8 cellular contexts compared by ENCODE assay signal in genomic region chr7:105521731-105522458, GRCh38. TPM values are rescaled to one million over a fixed set of nuclear protein-coding genes. Genes with fewer than 3 reads are reported as not detected.
DNase-seq lines count a peak whose midpoint lies in the region; ATAC-seq and TF ChIP-seq lines count a peak whose summit lies in the region.

Gene PUS7, minus strand, starts transcription at chr7:105522271. Its CDS starts 13,759 bp downstream, at chr7:105508512.

- peak within 1 kb of the TSS; percentile 59 to 90 for H3K9ac ChIP-seq in duodenal mucosa (ENCODE audit: low read depth in 1 of 2, low read length in 2 of 2)

- H3K27ac ChIP-seq in C4-2B: peak within 1 kb of the TSS; percentile 96
- peak within 1 kb of the TSS; percentile 88 for H3K27ac ChIP-seq in duodenal mucosa (ENCODE audit: low read depth, low read length)
- H3K27ac ChIP-seq in lower lobe of right lung: peak within 1 kb of the TSS; percentile 92

- ATAC-seq in GM19351 (IDR thresholded peaks at IDR 0.05; ENCODE audit: unreplicated experiment) (peak; percentile 80), HG03520 (IDR thresholded peaks at IDR 0.05; ENCODE audit: unreplicated experiment) (peak; percentile 74), lower lobe of right lung (peak; percentile 97 to 98)

- H3K27me3 ChIP-seq in duodenal mucosa (ENCODE audit: control insufficient read depth in 1 of 2, insufficient read depth in 2 of 2, low read length in 2 of 2) (no peaks in the 10 kb centered on the region), lower lobe of right lung (ENCODE audit: low read depth) (no peaks in the 10 kb centered on the region)

- H3K4me1 ChIP-seq in duodenal mucosa (ENCODE audit: control insufficient read depth in 1 of 2, insufficient read depth in 2 of 2, low read length in 2 of 2) (peaks cover 4 to 15% of the 10 kb centered on the region in 2 donors), lower lobe of right lung (peaks cover 17% of the 10 kb centered on the region)

- intact Hi-C loops in lower lobe of right lung (cut with DNase I): no loop called here

- H3K9me3 ChIP-seq in duodenal mucosa (ENCODE audit: control insufficient read depth in 1 of 2, low read length in 2 of 2) (no peaks in the 10 kb centered on the region), lower lobe of right lung (no peaks in the 10 kb centered on the region)

- H3K36me3 ChIP-seq in duodenal mucosa (ENCODE audit: control insufficient read depth in 1 of 2, insufficient read depth in 2 of 2, low read length in 2 of 2) (no peaks in the 10 kb centered on the region), lower lobe of right lung (peaks cover 4% of the 10 kb centered on the region)

- peak; percentile 98 for DNase-seq in NCI-H69 (lab: John Stamatoyannopoulos, UW)
- peak; percentile 85 to 88 for DNase-seq in activated CD4-positive, alpha-beta T cell treated with anti-CD3 and anti-CD28 coated beads, Interleukin-2, amount 50 U/mL, for 48 hours
- peak; percentile 91 for DNase-seq in lower lobe of right lung
- peak; percentile 35 to 77 (median 61) for DNase-seq in stimulated activated CD4-positive, alpha-beta T cell treated with anti-CD3 and anti-CD28 coated beads, TNF-alpha, amount 100 ng/mL, for 1 hour (ENCODE audit: low read depth in 3 of 3, low spot score in 1 of 3)

- peak within 1 kb of the TSS; percentile 83 to 87 for H3K4me3 ChIP-seq in duodenal mucosa (ENCODE audit: low read depth in 1 of 2, low read length in 2 of 2)
- peak within 1 kb of the TSS; percentile 92 for H3K4me3 ChIP-seq in lower lobe of right lung

- TF ChIP-seq CTCF in C4-2B (conservative IDR thresholded peaks at IDR 0.05) (no peak), lower lobe of right lung (IDR thresholded peaks at IDR 0.05) (no peak)

RNA-seq across cellular contexts. Expression of gene PUS7, which starts in this region (rescaled TPM):
- 8.4 TPM for total RNA-seq in lower lobe of right lung

Comparison
In these comparisons a context has a peak if more than half of its experiments do, and no peak if none do; other contexts are left out.
1. Peak in every context shown above with its lines: DNase-seq, ATAC-seq, H3K4me3 ChIP-seq and H3K27ac ChIP-seq.